In genomic region chr15:55535436-55535835, GRCh38 we compare ENCODE assay signal across 30 cellular contexts. TPM values are rescaled to one million over a fixed set of nuclear protein-coding genes. Genes with fewer than 3 reads are reported as not detected.
DNase-seq lines count a peak whose midpoint lies in the region; ATAC-seq, FAIRE-seq and TF ChIP-seq lines count a peak whose summit lies in the region.
"Had no signal": no experiment of that assay in that cellular context is flagged by ENCODE, and none has a peak within 500 bp of the region (broad histone marks: within the 10 kb centered on the region; RNA-seq: fewer than 3 reads in every experiment).

No MANE protein-coding gene starts in this region.

- H3K27me3 Mint-ChIP-seq in CD8-positive, alpha-beta memory T cell: peaks cover 17 to 20% of the 10 kb centered on the region in 2 donors
- peaks cover 11 to 30% of the 10 kb centered on the region in 2 donors for H3K27me3 Mint-ChIP-seq in T-cell
- H3K27me3 Mint-ChIP-seq in naive thymus-derived CD8-positive, alpha-beta T cell: peaks cover 0 to 22% (median 7%) of the 10 kb centered on the region in 5 donors
- H3K27me3 Mint-ChIP-seq: type B pancreatic cell had no signal

- 80% methylated on average over 6 of the region's 6 CpGs for WGBS in A549 (ENCODE audit: missing lambda C conversion rate)

- peaks cover 0 to 2% (median 0%) of the 10 kb centered on the region in 5 donors for H3K9me3 Mint-ChIP-seq in CD8-positive, alpha-beta memory T cell
- no peaks in the 10 kb centered on the region for H3K9me3 Mint-ChIP-seq in T-cell
- H3K9me3 Mint-ChIP-seq in naive thymus-derived CD8-positive, alpha-beta T cell: no peaks in the 10 kb centered on the region
- H3K9me3 Mint-ChIP-seq: activated T-cell treated with anti-CD3 and anti-CD28 coated beads, Interleukin-2, amount 50 U/mL, for 4 hours; nephron; type B pancreatic cell had no signal

- peaks cover 7 to 13% (median 7%) of the 10 kb centered on the region in 3 donors for H3K4me1 Mint-ChIP-seq in CD8-positive, alpha-beta memory T cell
- H3K4me1 Mint-ChIP-seq in T-cell: peaks cover 2 to 8% (median 6%) of the 10 kb centered on the region in 3 donors
- H3K4me1 Mint-ChIP-seq in naive thymus-derived CD8-positive, alpha-beta T cell: peaks cover 0 to 5% (median 2%) of the 10 kb centered on the region in 4 donors
- H3K4me1 Mint-ChIP-seq: nephron had no signal

- no peaks in the 10 kb centered on the region for H3K27me3 ChIP-seq in CD8-positive, alpha-beta memory T cell (ENCODE audit: insufficient read depth, low read length, poor library complexity, severe bottlenecking)
- H3K27me3 ChIP-seq: ovary had no signal

- H3K4me2 ChIP-seq in A549: no peak overlapping the region

- no peak for TF ChIP-seq EP300 in A549 (IDR thresholded peaks at IDR 0.05)

- no peak overlapping the region for H3K27ac ChIP-seq in A549
- H3K27ac ChIP-seq in CD8-positive, alpha-beta memory T cell (ENCODE audit: low read depth, low read length): no peak overlapping the region
- H3K27ac ChIP-seq: C4-2B, coronary artery, ovary had no signal

- H3K9me3 ChIP-seq in A549: no peaks in the 10 kb centered on the region
- no peaks in the 10 kb centered on the region for H3K9me3 ChIP-seq in CD8-positive, alpha-beta memory T cell (ENCODE audit: low read length)
- H3K9me3 ChIP-seq: ovary had no signal

- H3K4me3 ChIP-seq in A549: no peak overlapping the region
- H3K4me3 ChIP-seq in CD8-positive, alpha-beta memory T cell (ENCODE audit: low read length): no peak overlapping the region
- H3K4me3 ChIP-seq: coronary artery, ovary had no signal

- no peaks in the 10 kb centered on the region for H3K36me3 ChIP-seq in CD8-positive, alpha-beta memory T cell (ENCODE audit: insufficient read depth, low read length)
- H3K36me3 ChIP-seq: ovary had no signal

- no peak for DNase-seq in A549 (ENCODE audit: low read depth in 1 of 2, low spot score in 1 of 2)
- DNase-seq in CD8-positive, alpha-beta memory T cell: peak in 2 of 5 donors; percentile 14 to 50
- DNase-seq in T-cell: peak in 17 of 34 experiments; percentile 3 to 34 (median 14)
- DNase-seq in naive thymus-derived CD8-positive, alpha-beta T cell: peak in 2 of 10 donors; percentile 4 to 11
- DNase-seq in iPS-NIHi7 (ENCODE audit: extremely low spot score): no peak
- DNase-seq: activated CD4-positive, CD25-positive, alpha-beta regulatory T cell treated with anti-CD3 and anti-CD28 coated beads, Interleukin-2, amount 50 U/mL, for 72 hours; activated naive CD4-positive, alpha-beta T cell treated with anti-CD3 and anti-CD28 coated beads, Interleukin-2, amount 50 U/mL, for 16 hours; activated T-cell treated with anti-CD3 and anti-CD28 coated beads, Interleukin-2, amount 50 U/mL, for 4 hours; anterior cingulate cortex; effector memory CD4-positive, alpha-beta T cell; EL; erythroblast; glutamatergic neuron; kidney; midbrain; NCI-H1092; NCI-H1930; NCI-H524 treated with DMSO at 0.1 percent for 48 hours; ovary; small intestine; stimulated activated CD8-positive, alpha-beta memory T cell treated with anti-CD3 and anti-CD28 coated beads, Interleukin-4, amount 100 ng/mL, for 48 hours had no signal

- H3K27ac Mint-ChIP-seq in CD8-positive, alpha-beta memory T cell: peak overlapping the region in 5 of 8 donors; percentile 21 to 70 (median 47)
- peak overlapping the region in 1 of 2 donors; percentile 17 for H3K27ac Mint-ChIP-seq in T-cell
- H3K27ac Mint-ChIP-seq in naive thymus-derived CD8-positive, alpha-beta T cell: no peak overlapping the region
- H3K27ac Mint-ChIP-seq: nephron, type B pancreatic cell had no signal

- no peak for TF ChIP-seq POLR2A in A549 (IDR thresholded peaks at IDR 0.05; ENCODE audit: low read length)

- TF ChIP-seq RAD21 in A549 (conservative IDR thresholded peaks at IDR 0.05 in 1 of 2, IDR thresholded peaks at IDR 0.05 in 1 of 2): no peak

- FAIRE-seq in A549 (lab: Jason Lieb, UNC): no peak
- FAIRE-seq: GM12891, kidney, RCC 7860, small intestine had no signal

- CTCF ChIA-PET in A549 (lab: Yijun Ruan, JAX): no interaction called here
- CTCF ChIA-PET in CD8-positive, alpha-beta memory T cell (lab: Charles Lee): no interaction called here
- CTCF ChIA-PET in T-cell (lab: Charles Lee): no interaction called here

- ATAC-seq in A549: peak; percentile 48 to 55; a peak in 4 of 6 replicates
- ATAC-seq in T-cell (replicated peaks in 1 of 4): peak; percentile 70 to 78 (median 72)
- peak; percentile 39 to 45 for ATAC-seq in naive thymus-derived CD8-positive, alpha-beta T cell
- no peak for ATAC-seq in HG03439 (IDR thresholded peaks at IDR 0.05; ENCODE audit: unreplicated experiment)
- no peak for ATAC-seq in HG03521 (IDR thresholded peaks at IDR 0.05; ENCODE audit: unreplicated experiment)
- ATAC-seq: HCT116 had no signal

- POLR2A ChIA-PET in A549 (lab: Yijun Ruan, JAX) (no interaction called here), T-cell (lab: Charles Lee) (no interaction called here)
- POLR2A ChIA-PET in CD8-positive, alpha-beta memory T cell (lab: Charles Lee): no interaction called here
- POLR2A ChIA-PET in naive thymus-derived CD8-positive, alpha-beta T cell (lab: Charles Lee): no interaction called here

- peak overlapping the region in 1 of 7 donors; percentile 36 for H3K4me3 Mint-ChIP-seq in CD8-positive, alpha-beta memory T cell
- H3K4me3 Mint-ChIP-seq in T-cell: no peak overlapping the region
- H3K4me3 Mint-ChIP-seq in naive thymus-derived CD8-positive, alpha-beta T cell: no peak overlapping the region
- H3K4me3 Mint-ChIP-seq: activated T-cell treated with anti-CD3 and anti-CD28 coated beads, Interleukin-2, amount 50 U/mL, for 4 hours; nephron; type B pancreatic cell had no signal

- TF ChIP-seq CTCF in A549 (IDR thresholded peaks at IDR 0.05): no peak

- H3K36me3 Mint-ChIP-seq in CD8-positive, alpha-beta memory T cell: no peaks in the 10 kb centered on the region
- no peaks in the 10 kb centered on the region for H3K36me3 Mint-ChIP-seq in T-cell
- H3K36me3 Mint-ChIP-seq in naive thymus-derived CD8-positive, alpha-beta T cell: no peaks in the 10 kb centered on the region
- H3K36me3 Mint-ChIP-seq: type B pancreatic cell had no signal

- peaks cover 6% of the 10 kb centered on the region; the same call in 2 of the 3 replicates for H3K4me1 ChIP-seq in A549
- no peaks in the 10 kb centered on the region for H3K4me1 ChIP-seq in CD8-positive, alpha-beta memory T cell (ENCODE audit: insufficient read depth, low read length)

TF ChIP-seq in A549, 52 proteins besides CTCF, POLR2A, EP300 and RAD21:
- TF ChIP-seq HOXB13 (CRISPR knock-in tag; IDR thresholded peaks at IDR 0.05; ENCODE audit: low read depth): no peak
- no peak for TF ChIP-seq BCL3 (IDR thresholded peaks at IDR 0.05)
- no peak for TF ChIP-seq MAZ (IDR thresholded peaks at IDR 0.05; ENCODE audit: borderline replicate concordance, low read depth, low read length)
- TF ChIP-seq RNF2 (IDR thresholded peaks at IDR 0.05; ENCODE audit: borderline replicate concordance, low read depth): no peak
- TF ChIP-seq ZFP36 (IDR thresholded peaks at IDR 0.05; ENCODE audit: borderline replicate concordance, partially characterized antibody): no peak
- TF ChIP-seq HOXB5 (CRISPR knock-in tag; IDR thresholded peaks at IDR 0.05): no peak
- TF ChIP-seq POLR2AphosphoS2 (conservative IDR thresholded peaks at IDR 0.05; ENCODE audit: low read length): no peak
- TF ChIP-seq CBX2 (IDR thresholded peaks at IDR 0.05; ENCODE audit: borderline replicate concordance, low read depth): no peak
- no peak for TF ChIP-seq RFX5 (IDR thresholded peaks at IDR 0.05)
- no peak for TF ChIP-seq HDAC2 (IDR thresholded peaks at IDR 0.05)
- no peak for TF ChIP-seq JUN (IDR thresholded peaks at IDR 0.05)
- no peak for TF ChIP-seq CHD2 (IDR thresholded peaks at IDR 0.05; ENCODE audit: low read length, partially characterized antibody)
- no peak for TF ChIP-seq NPAS2 (CRISPR knock-in tag; IDR thresholded peaks at IDR 0.05; ENCODE audit: borderline replicate concordance)
- TF ChIP-seq SREBF2 (IDR thresholded peaks at IDR 0.05): no peak
- no peak for TF ChIP-seq ZC3H11A (IDR thresholded peaks at IDR 0.05)

RNA-seq across cellular contexts. Expression of gene DNAAF4, which starts 27.4 kb away (rescaled TPM):
- polyA plus RNA-seq in A549 (2011; rRNA removed): 6.0 and 9.3 TPM in 2 replicates
- polyA plus RNA-seq in A549 (2012; cell fraction: cytosol; rRNA removed): 5.3 and 5.4 TPM in 2 replicates
- polyA plus RNA-seq in A549 (2012; cell fraction: nucleus; rRNA removed): 2.5 and 3.6 TPM in 2 replicates
- 12.9 to 14.5 TPM (median 13.5 TPM) in 3 replicates for polyA plus RNA-seq in A549 (2017; fragmentation: RNase III; extraction: RNeasy Plus Mini Kit Qiagen cat#74134 plus additional on column Dnase treatment)
- 3.4 and 3.6 TPM in 2 replicates for polyA minus RNA-seq in A549 (2011; rRNA and poly(A)+ RNA removed)
- under 1 TPM; 0.53 to 0.85 TPM for total RNA-seq in CD8-positive, alpha-beta memory T cell
- not detected for polyA plus RNA-seq in CD8-positive, alpha-beta memory T cell
- 1 to 10 TPM in 3 of 5 donors, not detected in 2; 1.5 to 1.7 (median 1.7) TPM for total RNA-seq in T-cell
- 1 to 10 TPM; 2.6 to 2.9 TPM for total RNA-seq in naive thymus-derived CD8-positive, alpha-beta T cell
- under 1 TPM in 2 of 3 donors, not detected in 1; 0.24 to 0.63 TPM for polyA plus RNA-seq in naive thymus-derived CD8-positive, alpha-beta T cell

RNA-seq across cellular contexts. Expression of gene PYGO1, which starts 52.7 kb away (rescaled TPM):
- polyA plus RNA-seq in A549 (2011; rRNA removed) (13.8 and 13.9 TPM in 2 replicates), A549 (2017; fragmentation: RNase III; extraction: RNeasy Plus Mini Kit Qiagen cat#74134 plus additional on column Dnase treatment) (6.1 to 6.6 TPM (median 6.3 TPM) in 3 replicates)
- 2.5 and 3.0 TPM in 2 replicates for polyA plus RNA-seq in A549 (2012; cell fraction: cytosol; rRNA removed)
- polyA plus RNA-seq in A549 (2012; cell fraction: nucleus; rRNA removed): 1.2 and 1.4 TPM in 2 replicates
- 8.7 and 10.6 TPM in 2 replicates for polyA minus RNA-seq in A549 (2011; rRNA and poly(A)+ RNA removed)
- total RNA-seq in CD8-positive, alpha-beta memory T cell: under 1 TPM in 1 of 2 experiments, not detected in 1; 0.07 TPM
- not detected for polyA plus RNA-seq in CD8-positive, alpha-beta memory T cell
- total RNA-seq in T-cell: under 1 TPM in 3 of 5 donors, not detected in 2; 0.06 to 0.18 (median 0.10) TPM
- not detected for total RNA-seq in naive thymus-derived CD8-positive, alpha-beta T cell
- polyA plus RNA-seq in naive thymus-derived CD8-positive, alpha-beta T cell: not detected

Comparison
In these comparisons a context has a peak if more than half of its experiments do, and no peak if none do; other contexts are left out.
1. ATAC-seq: peak in A549 (2 of 2), T-cell (4 of 4) and naive thymus-derived CD8-positive, alpha-beta T cell (2 of 2); none in HG03439 (single experiment) and HG03521 (single experiment).
2. H3K27ac Mint-ChIP-seq: peak in CD8-positive, alpha-beta memory T cell (5 of 8); none in naive thymus-derived CD8-positive, alpha-beta T cell (0 of 10).